24 cellular contexts compared by ENCODE assay signal in the genomic region with DNA sequence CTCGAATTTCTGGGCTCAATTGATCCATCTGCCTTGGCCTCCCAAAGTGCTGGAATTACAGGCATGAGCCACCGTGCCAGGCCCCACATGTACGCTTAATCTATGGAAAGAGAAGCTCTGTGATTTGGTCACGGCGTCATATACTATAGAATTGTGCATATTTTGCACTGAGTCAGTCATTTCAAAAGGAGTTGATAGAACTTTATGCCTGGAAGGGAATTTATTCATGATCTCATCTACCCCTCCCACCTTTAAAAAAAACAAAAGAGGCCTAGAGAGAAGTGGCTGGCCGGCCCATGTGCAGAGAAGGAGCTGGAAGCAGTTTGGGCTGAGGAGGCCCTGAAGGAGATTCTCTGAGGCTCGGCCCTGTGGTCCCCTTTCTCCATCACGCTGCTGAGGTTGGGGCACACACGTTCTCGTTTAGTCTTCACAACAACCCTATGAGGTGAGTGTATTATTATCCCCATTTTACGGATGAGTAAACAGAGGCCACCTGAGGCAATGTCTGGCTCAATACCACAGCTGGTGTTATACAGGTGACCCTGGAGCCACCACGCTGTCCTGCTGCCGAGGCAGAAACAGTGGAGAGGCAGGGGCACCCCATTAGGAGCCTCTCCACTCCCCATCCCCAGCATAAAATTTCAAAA. TPM values are rescaled to one million over a fixed set of nuclear protein-coding genes. Genes with fewer than 3 reads are reported as not detected.
DNase-seq lines count a peak whose midpoint lies in the region; ATAC-seq, FAIRE-seq and TF ChIP-seq lines count a peak whose summit lies in the region.
"Had no signal": no experiment of that assay in that cellular context is flagged by ENCODE, and none has a peak within 500 bp of the region (broad histone marks: within the 10 kb centered on the region; RNA-seq: fewer than 3 reads in every experiment).

No MANE protein-coding gene starts in this region.

- no peak for TF ChIP-seq RAD21 in HepG2 (CRISPR knock-in tag; IDR thresholded peaks at IDR 0.05)

- H3K4me1 ChIP-seq in left ventricle myocardium inferior (peaks cover 7% of the 10 kb centered on the region), HepG2 (ENCODE audit: insufficient read depth, low read length) (peaks cover 24% of the 10 kb centered on the region)

- H3K9ac ChIP-seq in HepG2 (ENCODE audit: insufficient read depth, low read depth, low read length) = no peak overlapping the region

- POLR2A ChIA-PET in HepG2 (lab: Yijun Ruan, JAX) = no interaction called here

- TF ChIP-seq CTCF in left ventricle myocardium inferior (IDR thresholded peaks at IDR 0.05; ENCODE audit: borderline replicate concordance) (no peak), HepG2 (CRISPR knock-in tag; IDR thresholded peaks at IDR 0.05) (no peak)

- in situ Hi-C loops in HepG2 (cut with HindIII; ENCODE audit: extremely low pct_ligation_motif_present, low pct_unique_long_range_greater_than_20kb) = no loop called here

- TF ChIP-seq POLR2A in HepG2 (IDR thresholded peaks at IDR 0.05; ENCODE audit: insufficient read depth in 1 of 2, low read depth in 2 of 2, low read length in 2 of 2) = no peak

- CTCF ChIA-PET in HepG2 (lab: Yijun Ruan, JAX; ENCODE audit: low intra/inter-chr PET ratio, low total read pairs) = interaction anchor here (0.7 kb wide), 1 partner anchor 644 kb away, joined by 3 read pairs; no protein-coding TSS in a partner anchor

- H3K27ac ChIP-seq in left ventricle myocardium inferior (replicated peaks) (no peak overlapping the region), HepG2 (ENCODE audit: extremely low read length, insufficient read depth, low read length) (no peak overlapping the region)
- H3K27ac ChIP-seq: 22Rv1, C4-2B had no signal

- H4K20me1 ChIP-seq in HepG2 (ENCODE audit: insufficient read depth, low read length) = no peaks in the 10 kb centered on the region

- H3K79me2 ChIP-seq in HepG2 (ENCODE audit: insufficient read depth, low read length) = no peaks in the 10 kb centered on the region

- no peak overlapping the region for H3K4me2 ChIP-seq in HepG2 (ENCODE audit: low read depth, low read length)

- no TSS peak for BruUV-seq in HepG2 (replicated peaks; lab: Mats Ljungman, UMichigan)

- WGBS in HepG2 (ENCODE audit: low lambda C conversion rate) = 50% methylated on average over 13 of the region's 13 CpGs

- no peak for ATAC-seq in HepG2
- ATAC-seq in HG03460 (IDR thresholded peaks at IDR 0.05; ENCODE audit: unreplicated experiment) = no peak
- ATAC-seq: CD8-positive, alpha-beta T cell had no signal

- no peak for FAIRE-seq in HepG2 (lab: Jason Lieb, UNC)
- FAIRE-seq: GM18507, H54 had no signal

- DNase-seq in cardiac septum (ENCODE audit: low spot score) (peak; percentile 43), left ventricle myocardium inferior (no peak), dedifferentiated amniotic fluid mesenchymal stem cell (ENCODE audit: extremely low spot score) (peak; percentile 36), HepG2 (ENCODE audit: low spot score) (no peak), SHP77 treated with DMSO at 0.1 percent for 48 hours (lab: John Stamatoyannopoulos, UW) (no peak)
- no peak for DNase-seq in activated CD4-positive, alpha-beta T cell treated with anti-CD3 and anti-CD28 coated beads, Interleukin-2, amount 50 U/mL, for 48 hours
- DNase-seq: Caco-2; CD8-positive, alpha-beta T cell; DMS 273 treated with DMSO at 0.1 percent for 48 hours; DMS79 treated with DMSO at 0.1 percent for 48 hours; KG1; MM.1S; NCI-H1417 treated with DMSO at 0.1 percent for 48 hours; NCI-H1694 treated with DMSO at 0.1 percent for 48 hours; NCI-H2081; NCI-H2227 treated with DMSO at 0.1 percent for 48 hours; NCI-H526 treated with DMSO at 0.1 percent for 48 hours; RPMI8226; SHP77 had no signal

- H3K4me3 ChIP-seq in left ventricle myocardium inferior (no peak overlapping the region), HepG2 (replicated peaks in 1 of 3; ENCODE audit: insufficient read depth in 1 of 3, low read depth in 2 of 3, low read length in 3 of 3) (no peak overlapping the region)

- H2AFZ ChIP-seq in HepG2 (ENCODE audit: low read length) = no peak overlapping the region

- intact Hi-C loops in cardiac septum (cut with DNase I) = no loop called here
- intact Hi-C loops in left ventricle myocardium inferior (cut with micrococcal nuclease) = no loop called here
- intact Hi-C loops in HepG2 (cut with micrococcal nuclease; ENCODE audit: unreplicated experiment) = no loop called here

- H3K27me3 ChIP-seq in left ventricle myocardium inferior (ENCODE audit: low read depth) (peaks cover 6% of the 10 kb centered on the region), HepG2 (ENCODE audit: control insufficient read depth in 1 of 2, insufficient read depth in 2 of 2, low read length in 2 of 2) (peaks cover 0 to 3% of the 10 kb centered on the region in 2 experiments; a peak in 1 of 5 replicates)

- H3K9me3 ChIP-seq in left ventricle myocardium inferior (replicated peaks) (no peaks in the 10 kb centered on the region), HepG2 (ENCODE audit: low read length) (no peaks in the 10 kb centered on the region)
- H3K9me3 ChIP-seq: Caco-2 had no signal

- TF ChIP-seq EP300 in HepG2 (IDR thresholded peaks at IDR 0.05; ENCODE audit: low read depth in 2 of 2, low read length in 2 of 2) (no peak), HepG2 (CRISPR knock-in tag; IDR thresholded peaks at IDR 0.05; ENCODE audit: borderline replicate concordance) (no peak)

- no peaks in the 10 kb centered on the region for H3K36me3 ChIP-seq in left ventricle myocardium inferior
- no peaks in the 10 kb centered on the region for H3K36me3 ChIP-seq in HepG2 (replicated peaks in 1 of 2; ENCODE audit: control insufficient read depth in 1 of 2, insufficient read depth in 2 of 2, low read length in 2 of 2)

TF ChIP-seq in HepG2, 621 proteins besides CTCF, POLR2A, EP300 and RAD21:
- peak; percentile 68; the same call in 1 of the 2 replicates for TF ChIP-seq ZNF629 (CRISPR knock-in tag; conservative IDR thresholded peaks at IDR 0.05)
- TF ChIP-seq, protein P1, sequence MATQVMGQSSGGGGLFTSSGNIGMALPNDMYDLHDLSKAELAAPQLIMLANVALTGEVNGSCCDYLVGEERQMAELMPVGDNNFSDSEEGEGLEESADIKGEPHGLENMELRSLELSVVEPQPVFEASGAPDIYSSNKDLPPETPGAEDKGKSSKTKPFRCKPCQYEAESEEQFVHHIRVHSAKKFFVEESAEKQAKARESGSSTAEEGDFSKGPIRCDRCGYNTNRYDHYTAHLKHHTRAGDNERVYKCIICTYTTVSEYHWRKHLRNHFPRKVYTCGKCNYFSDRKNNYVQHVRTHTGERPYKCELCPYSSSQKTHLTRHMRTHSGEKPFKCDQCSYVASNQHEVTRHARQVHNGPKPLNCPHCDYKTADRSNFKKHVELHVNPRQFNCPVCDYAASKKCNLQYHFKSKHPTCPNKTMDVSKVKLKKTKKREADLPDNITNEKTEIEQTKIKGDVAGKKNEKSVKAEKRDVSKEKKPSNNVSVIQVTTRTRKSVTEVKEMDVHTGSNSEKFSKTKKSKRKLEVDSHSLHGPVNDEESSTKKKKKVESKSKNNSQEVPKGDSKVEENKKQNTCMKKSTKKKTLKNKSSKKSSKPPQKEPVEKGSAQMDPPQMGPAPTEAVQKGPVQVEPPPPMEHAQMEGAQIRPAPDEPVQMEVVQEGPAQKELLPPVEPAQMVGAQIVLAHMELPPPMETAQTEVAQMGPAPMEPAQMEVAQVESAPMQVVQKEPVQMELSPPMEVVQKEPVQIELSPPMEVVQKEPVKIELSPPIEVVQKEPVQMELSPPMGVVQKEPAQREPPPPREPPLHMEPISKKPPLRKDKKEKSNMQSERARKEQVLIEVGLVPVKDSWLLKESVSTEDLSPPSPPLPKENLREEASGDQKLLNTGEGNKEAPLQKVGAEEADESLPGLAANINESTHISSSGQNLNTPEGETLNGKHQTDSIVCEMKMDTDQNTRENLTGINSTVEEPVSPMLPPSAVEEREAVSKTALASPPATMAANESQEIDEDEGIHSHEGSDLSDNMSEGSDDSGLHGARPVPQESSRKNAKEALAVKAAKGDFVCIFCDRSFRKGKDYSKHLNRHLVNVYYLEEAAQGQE (IDR thresholded peaks at IDR 0.05; ENCODE audit: borderline replicate concordance in 1 of 2, low read depth in 1 of 2, low read length in 2 of 2) = no peak

RNA-seq across cellular contexts. Expression of a gene that starts 47.2 kb away (rescaled TPM):
- 25.7 TPM for total RNA-seq in cardiac septum
- total RNA-seq in left ventricle myocardium inferior = 25.3 TPM
- total RNA-seq in HepG2 (2016; rRNA removed; fragmentation: Illumina TruSeq; extraction: Trizol) = 19.6 and 20.7 TPM in 2 replicates
- 38.1 and 44.9 TPM in 2 replicates for total RNA-seq in HepG2 (2016; cell fraction: cytosol; rRNA removed; fragmentation: Illumina TruSeq; extraction: Trizol; ENCODE audit: low read depth)
- 19.4 and 21.1 TPM in 2 replicates for total RNA-seq in HepG2 (2016; cell fraction: insoluble cytoplasmic fraction; rRNA removed; fragmentation: Illumina TruSeq; extraction: Trizol)
- 26.2 and 28.8 TPM in 2 replicates for total RNA-seq in HepG2 (2016; cell fraction: membrane; rRNA removed; fragmentation: Illumina TruSeq; extraction: Trizol)
- total RNA-seq in HepG2 (2016; cell fraction: nucleus; rRNA removed; fragmentation: Illumina TruSeq; extraction: Trizol) = 22.1 and 22.3 TPM in 2 replicates
- polyA plus RNA-seq in HepG2 (2011; rRNA removed) = 9.6 and 10.3 TPM in 2 replicates
- polyA plus RNA-seq in HepG2 (2011; cell fraction: cytosol; rRNA removed) = 5.2 and 8.8 TPM in 2 replicates
- polyA plus RNA-seq in HepG2 (2011; cell fraction: nucleus; rRNA removed) = 4.3 and 5.7 TPM in 2 replicates
- polyA plus RNA-seq in HepG2 (2012) = 13.8 and 15.9 TPM in 2 replicates
- polyA plus RNA-seq in HepG2 (2016; cell fraction: cytosol; fragmentation: Illumina TruSeq; extraction: Trizol; ENCODE audit: low read depth) = 2.2 and 2.6 TPM in 2 replicates
- 15.8 and 16.5 TPM in 2 replicates for polyA plus RNA-seq in HepG2 (2016; cell fraction: insoluble cytoplasmic fraction; fragmentation: Illumina TruSeq; extraction: Trizol; ENCODE audit: low read depth)
- polyA plus RNA-seq in HepG2 (2016; cell fraction: membrane; fragmentation: Illumina TruSeq; extraction: Trizol; ENCODE audit: low read depth) = 7.6 and 8.4 TPM in 2 replicates
- polyA plus RNA-seq in HepG2 (2016; cell fraction: nucleus; fragmentation: Illumina TruSeq; extraction: Trizol; ENCODE audit: insufficient read depth, low read depth) = 18.8 and 21.5 TPM in 2 replicates
- polyA minus RNA-seq in HepG2 (2011; rRNA and poly(A)+ RNA removed; ENCODE audit: low replicate concordance) = 14.9 and 19.7 TPM in 2 replicates
- polyA minus RNA-seq in HepG2 (2011; cell fraction: cytosol; rRNA and poly(A)+ RNA removed) = 15.5 and 21.6 TPM in 2 replicates
- polyA minus RNA-seq in HepG2 (2011; cell fraction: nucleus; rRNA and poly(A)+ RNA removed) = 30.3 and 31.8 TPM in 2 replicates

Comparison
In these comparisons a context has a peak if more than half of its experiments do, and no peak if none do; other contexts are left out.
1. DNase-seq: peak in cardiac septum (single experiment) and dedifferentiated amniotic fluid mesenchymal stem cell (single experiment); none in left ventricle myocardium inferior (single experiment), HepG2 (single experiment), activated CD4-positive, alpha-beta T cell treated with anti-CD3 and anti-CD28 coated beads, Interleukin-2, amount 50 U/mL, for 48 hours (0 of 2) and SHP77 treated with DMSO at 0.1 percent for 48 hours (single experiment).